Comparison of ENCODE assay signal across 20 cellular contexts in genomic region chr14:101123639-101124525, GRCh38.
A peak's percentile ranks its signal among the peaks of the same experiment; 100 is the strongest.
DNase-seq lines count a peak whose midpoint lies in the region; ATAC-seq, FAIRE-seq and TF ChIP-seq lines count a peak whose summit lies in the region.
"Had no signal": no experiment of that assay in that cellular context is flagged by ENCODE, and none has a peak within 500 bp of the region (broad histone marks: within the 10 kb centered on the region; RNA-seq: fewer than 3 reads in every experiment).

No MANE protein-coding gene starts in this region.

- ATAC-seq in HG03039 (IDR thresholded peaks at IDR 0.05; ENCODE audit: unreplicated experiment): no peak
- ATAC-seq: activated T-cell treated with anti-CD3 and anti-CD28 coated beads, Interleukin-2, amount 50 U/mL, for 4 hours had no signal

- no peaks in the 10 kb centered on the region for H3K4me1 ChIP-seq in kidney (ENCODE audit: control insufficient read depth in 1 of 2, insufficient read depth in 1 of 2, low read depth in 1 of 2, low read length in 2 of 2)
- H3K4me1 ChIP-seq: breast epithelium had no signal

- no peak for FAIRE-seq in kidney (lab: Jason Lieb, UNC)
- FAIRE-seq: H1, TTC549 had no signal

- H3K27ac ChIP-seq in kidney (ENCODE audit: low read depth in 2 of 2, low read length in 2 of 2): no peak overlapping the region
- H3K27ac ChIP-seq: PC-9 had no signal

- no peaks in the 10 kb centered on the region for H3K9me3 ChIP-seq in kidney (ENCODE audit: control insufficient read depth in 1 of 2, low read length in 2 of 2)
- H3K9me3 ChIP-seq: breast epithelium, neutrophil had no signal

- no peaks in the 10 kb centered on the region for H3K36me3 ChIP-seq in kidney (ENCODE audit: control insufficient read depth in 1 of 2, insufficient read depth in 2 of 2, low read length in 2 of 2)
- H3K36me3 ChIP-seq: breast epithelium, neutrophil had no signal

- DNase-seq in D341Med (ENCODE audit: low spot score) (peak; percentile 10), NCI-H69 (lab: John Stamatoyannopoulos, UW) (peak; percentile 39), kidney (peak; percentile 38), retina (peak; percentile 87), NCI-H748 treated with DMSO at 0.1 percent for 48 hours (lab: John Stamatoyannopoulos, UW) (no peak), SHP77 treated with DMSO at 0.1 percent for 48 hours (lab: John Stamatoyannopoulos, UW) (no peak)
- DNase-seq: activated CD4-positive, alpha-beta T cell treated with anti-CD3 and anti-CD28 coated beads for 4 hours; activated naive CD8-positive, alpha-beta T cell treated with anti-CD3 and anti-CD28 coated beads for 36 hours; activated T-cell treated with anti-CD3 and anti-CD28 coated beads, Interleukin-2, amount 50 U/mL, for 4 hours; DMS 273 treated with DMSO at 0.1 percent for 48 hours; KG1; mesenchymal stem cell; NCI-H82; PC-9; stimulated activated CD4-positive, alpha-beta T cell treated with anti-CD3 and anti-CD28 coated beads, Interleukin-4, amount 100 ng/mL, for 24 hours had no signal

- no peak overlapping the region for H3K9ac ChIP-seq in kidney (ENCODE audit: low read length in 2 of 2)

- intact Hi-C loops in kidney (cut with DNase I): no loop called here

- TF ChIP-seq CTCF in kidney (IDR thresholded peaks at IDR 0.05; ENCODE audit: borderline replicate concordance, extremely low read depth, insufficient read depth): no peak

- H3K4me3 ChIP-seq in kidney (ENCODE audit: low read length in 2 of 2): no peak overlapping the region
- H3K4me3 ChIP-seq: breast epithelium, PC-9 had no signal

Comparison
In these comparisons a context has a peak if more than half of its experiments do, and no peak if none do; other contexts are left out.
1. DNase-seq: peak in D341Med (single experiment), NCI-H69 (single experiment), kidney (single experiment) and retina (single experiment); none in NCI-H748 treated with DMSO at 0.1 percent for 48 hours (single experiment) and SHP77 treated with DMSO at 0.1 percent for 48 hours (single experiment).